ENCODE assay signal across 25 cellular contexts in genomic region chr12:46024099-46024498, GRCh38. TPM values are rescaled to one million over a fixed set of nuclear protein-coding genes. Genes with fewer than 3 reads are reported as not detected.
DNase-seq lines count a peak whose midpoint lies in the region; ATAC-seq and TF ChIP-seq lines count a peak whose summit lies in the region.
"Had no signal": no experiment of that assay in that cellular context is flagged by ENCODE, and none has a peak within 500 bp of the region (broad histone marks: within the 10 kb centered on the region; RNA-seq: fewer than 3 reads in every experiment).

No MANE protein-coding gene starts in this region.

- peaks cover 7% of the 10 kb centered on the region; the same call in 1 of the 2 replicates for H3K27me3 Mint-ChIP-seq in WTC11 (ENCODE audit: low read depth)

- peaks cover 17% of the 10 kb centered on the region for H3K4me1 Mint-ChIP-seq in WTC11
- H3K4me1 Mint-ChIP-seq: CD4-positive, alpha-beta memory T cell; T-cell had no signal

- no peak overlapping the region for H3K27ac ChIP-seq in 22Rv1
- H3K27ac ChIP-seq in osteoblast (ENCODE audit: low read depth, low read length): no peak overlapping the region
- H3K27ac ChIP-seq: HL-60, RWPE1 had no signal

- no peak overlapping the region for H3K4me3 ChIP-seq in Loucy (ENCODE audit: low read length, poor library complexity, severe bottlenecking)
- no peak overlapping the region for H3K4me3 ChIP-seq in osteoblast (ENCODE audit: insufficient read depth, low read length)
- H3K4me3 ChIP-seq: GM12878, HAP-1 had no signal

- CTCF ChIA-PET in WTC11 (lab: Charles Lee): interaction anchor here (0.6 to 1.3 kb wide), 3 partner anchors 9 to 42 kb away, joined by 3 to 7 read pairs (median 3); no protein-coding TSS in a partner anchor

- H3K36me3 Mint-ChIP-seq in WTC11: peaks cover 58% of the 10 kb centered on the region

- no peaks in the 10 kb centered on the region for H4K20me1 ChIP-seq in Loucy (ENCODE audit: insufficient read depth, low read length, poor library complexity, severe bottlenecking)
- no peaks in the 10 kb centered on the region for H4K20me1 ChIP-seq in osteoblast (ENCODE audit: insufficient read depth, low read length)

- peaks cover 9% of the 10 kb centered on the region for H3K27me3 ChIP-seq in Loucy (ENCODE audit: insufficient read depth, low read length, poor library complexity, severe bottlenecking)
- H3K27me3 ChIP-seq in osteoblast (ENCODE audit: insufficient read depth, low read length): peaks cover 11% of the 10 kb centered on the region

- TF ChIP-seq CTCF in 22Rv1 (IDR thresholded peaks at IDR 0.05): 0 out of 2 replicates have a peak, but pooled peaks have one; percentile 4
- peak; percentile 8; the same call in 1 of the 3 replicates for TF ChIP-seq CTCF in GM12872 (IDR thresholded peaks at IDR 0.05; ENCODE audit: insufficient read depth, low read depth, low read length)
- 0 out of 2 replicates have a peak, but pooled peaks have one; percentile 13 for TF ChIP-seq CTCF in Loucy (conservative IDR thresholded peaks at IDR 0.05; ENCODE audit: low read length)
- no peak for TF ChIP-seq CTCF in WTC11 (IDR thresholded peaks at IDR 0.05)
- no peak for TF ChIP-seq CTCF in osteoblast (IDR thresholded peaks at IDR 0.05; ENCODE audit: extremely low read depth, low read depth, low read length)

- peaks cover 75% of the 10 kb centered on the region for H3K9me3 Mint-ChIP-seq in WTC11

- H3K9ac ChIP-seq in Loucy (ENCODE audit: low read depth, low read length, poor library complexity, severe bottlenecking): no peak overlapping the region

- DNase-seq in WTC11 (ENCODE audit: low spot score) (no peak), NCI-H2171 treated with DMSO at 0.1 percent for 48 hours (lab: John Stamatoyannopoulos, UW) (no peak), osteoblast (ENCODE audit: insufficient read length, low spot score, missing footprints) (no peak)
- DNase-seq: C1 segment of cervical spinal cord; CD4-positive, alpha-beta memory T cell; COR-L47; DMS79; EL; GDM1; NCI-H1105 treated with DMSO at 0.1 percent for 48 hours; NCI-H2029; NCI-H446 treated with DMSO at 0.1 percent for 48 hours; NCI-H526; SHP77; T-cell had no signal

- no peaks in the 10 kb centered on the region for H3K9me2 ChIP-seq in Loucy (replicated peaks; ENCODE audit: low read depth, low read length)

- no peak overlapping the region for H3K4me3 Mint-ChIP-seq in WTC11
- H3K4me3 Mint-ChIP-seq: CD4-positive, alpha-beta memory T cell; T-cell had no signal

- no peaks in the 10 kb centered on the region for H3K4me1 ChIP-seq in Loucy (ENCODE audit: insufficient read depth, low read length, poor library complexity, severe bottlenecking)
- no peaks in the 10 kb centered on the region for H3K4me1 ChIP-seq in osteoblast (ENCODE audit: insufficient read depth, low read length)
- H3K4me1 ChIP-seq: HAP-1 had no signal

- H3K36me3 ChIP-seq in Loucy (ENCODE audit: insufficient read depth, low read length) (no peaks in the 10 kb centered on the region), osteoblast (ENCODE audit: insufficient read depth, low read length) (no peaks in the 10 kb centered on the region)
- H3K36me3 ChIP-seq: HAP-1 had no signal

- no peaks in the 10 kb centered on the region for H3F3A ChIP-seq in Loucy (ENCODE audit: low read depth)

- H2AFZ ChIP-seq in Loucy (ENCODE audit: low read length): no peak overlapping the region
- H2AFZ ChIP-seq in osteoblast (ENCODE audit: low read length): no peak overlapping the region

- POLR2A ChIA-PET in WTC11 (lab: Charles Lee): no interaction called here

- H3K27ac Mint-ChIP-seq in WTC11: no peak overlapping the region
- H3K27ac Mint-ChIP-seq: CD4-positive, alpha-beta memory T cell; T-cell had no signal

- H3K79me2 ChIP-seq in Loucy (ENCODE audit: insufficient read depth, low read length): no peaks in the 10 kb centered on the region
- no peaks in the 10 kb centered on the region for H3K79me2 ChIP-seq in osteoblast (ENCODE audit: insufficient read depth, low read length)

- H3K9me3 ChIP-seq in Loucy (ENCODE audit: insufficient read depth, low read depth, low read length): peaks cover 26% of the 10 kb centered on the region
- peaks cover 10% of the 10 kb centered on the region for H3K9me3 ChIP-seq in osteoblast (ENCODE audit: low read depth, low read length)
- H3K9me3 ChIP-seq: HAP-1 had no signal

- no peak overlapping the region for H3K4me2 ChIP-seq in Loucy (ENCODE audit: low read depth, low read length, poor library complexity, severe bottlenecking)
- H3K4me2 ChIP-seq in osteoblast (ENCODE audit: insufficient read depth, low read length): no peak overlapping the region

- ATAC-seq in WTC11: peak; percentile 50; the same call in 1 of the 2 replicates
- ATAC-seq in GM18868 (IDR thresholded peaks at IDR 0.05; ENCODE audit: unreplicated experiment): no peak
- no peak for ATAC-seq in GM21526 (IDR thresholded peaks at IDR 0.05; ENCODE audit: low FRiP score, unreplicated experiment)
- ATAC-seq: GM12878, Panc1, T-cell had no signal

TF ChIP-seq in WTC11, 78 proteins besides CTCF, POLR2A, EP300 and RAD21:
- no peak for TF ChIP-seq ATF3 (CRISPR knock-in tag; conservative IDR thresholded peaks at IDR 0.05)
- TF ChIP-seq ZNF263 (CRISPR knock-in tag; IDR thresholded peaks at IDR 0.05; ENCODE audit: low read depth): no peak
- no peak for TF ChIP-seq ZNF423 (CRISPR knock-in tag; IDR thresholded peaks at IDR 0.05)
- no peak for TF ChIP-seq HMGA2 (CRISPR knock-in tag; IDR thresholded peaks at IDR 0.05)
- TF ChIP-seq SMAD4 (CRISPR knock-in tag; IDR thresholded peaks at IDR 0.05): no peak
- no peak for TF ChIP-seq JAZF1 (CRISPR knock-in tag; IDR thresholded peaks at IDR 0.05)
- TF ChIP-seq NFE2L1 (CRISPR knock-in tag; IDR thresholded peaks at IDR 0.05): no peak
- no peak for TF ChIP-seq ZNF512 (CRISPR knock-in tag; IDR thresholded peaks at IDR 0.05; ENCODE audit: borderline replicate concordance)

RNA-seq across cellular contexts. Expression of gene SCAF11, which starts 33.7 kb away (rescaled TPM):
- 65.6 to 82.4 TPM (median 72.6 TPM) in 3 replicates for total RNA-seq in WTC11 (2021)
- 132 and 138 TPM in 2 replicates for total RNA-seq in osteoblast

Comparison
In these comparisons a context has a peak if more than half of its experiments do, and no peak if none do; other contexts are left out.
1. CTCF ChIP-seq: peak in 22Rv1 (single experiment), GM12872 (single experiment) and Loucy (single experiment); none in WTC11 (single experiment) and osteoblast (single experiment).